8 cellular contexts compared by ENCODE assay signal in the genomic region with DNA sequence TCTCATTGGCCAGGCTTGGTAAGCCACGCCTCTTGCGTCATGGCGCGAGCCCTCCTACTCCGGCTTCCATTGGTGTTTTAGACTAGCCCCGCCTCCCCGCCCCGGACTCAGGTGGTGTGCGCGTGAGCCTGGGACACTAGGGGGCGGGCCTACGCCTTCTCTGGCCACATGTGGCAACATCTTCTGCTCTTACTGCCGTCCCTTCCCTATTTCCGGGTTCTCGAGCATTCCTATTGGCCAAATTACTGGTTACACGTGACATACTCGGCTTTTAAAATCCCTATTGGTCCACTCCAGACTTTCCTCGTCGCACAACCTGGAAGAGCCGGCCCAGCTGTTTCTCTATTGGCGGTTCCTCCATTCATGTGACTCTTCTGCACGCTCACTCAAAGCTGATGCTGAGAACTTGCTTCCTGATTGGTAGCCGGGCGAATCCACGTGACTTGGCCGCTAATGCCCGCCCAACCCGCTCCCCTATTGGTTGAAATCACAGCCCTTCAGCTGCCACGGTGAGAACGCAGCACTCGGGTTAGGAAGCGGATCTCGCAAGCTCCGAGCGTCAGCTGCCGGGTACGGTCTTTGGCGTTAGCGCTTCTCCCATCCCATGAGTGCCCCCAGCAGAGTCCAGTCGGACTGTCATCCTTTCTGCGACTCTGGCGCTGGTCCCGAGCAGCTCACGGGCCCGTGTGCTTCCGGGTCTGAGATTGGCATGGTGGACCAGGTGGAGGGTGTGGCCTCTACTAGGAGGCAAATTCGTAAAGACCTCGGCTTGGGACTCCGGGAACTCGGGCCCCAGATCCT. TPM values are rescaled to one million over a fixed set of nuclear protein-coding genes. Genes with fewer than 3 reads are reported as not detected.
DNase-seq lines count a peak whose midpoint lies in the region; ATAC-seq, FAIRE-seq and TF ChIP-seq lines count a peak whose summit lies in the region.

A gene with protein sequence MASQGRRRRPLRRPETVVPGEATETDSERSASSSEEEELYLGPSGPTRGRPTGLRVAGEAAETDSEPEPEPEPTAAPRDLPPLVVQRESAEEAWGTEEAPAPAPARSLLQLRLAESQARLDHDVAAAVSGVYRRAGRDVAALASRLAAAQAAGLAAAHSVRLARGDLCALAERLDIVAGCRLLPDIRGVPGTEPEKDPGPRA (plus strand): TSS at position 523 of the 801 bp plus-strand sequence. CDS start 513 bp downstream, outside the sequence.

- POLR2A ChIA-PET in HepG2 (lab: Yijun Ruan, JAX): interaction anchor here (0.8 to 3.4 kb wide), 17 partner anchors 9 to 291 kb away, joined by 3 to 29 read pairs (median 5); partner anchors contain the start of genes CLASRP, ERCC2, GEMIN7 and PPP1R37

- peak; percentile 77 to 81 for TF ChIP-seq POLR2A in HepG2 (IDR thresholded peaks at IDR 0.05; ENCODE audit: insufficient read depth in 1 of 2, low read depth in 2 of 2, low read length in 2 of 2)

- peaks cover 4% of the 10 kb centered on the region for H3K36me3 ChIP-seq in CD4-positive, CD25-positive, alpha-beta regulatory T cell (ENCODE audit: control insufficient read depth, insufficient read depth, low read length)
- H3K36me3 ChIP-seq in HepG2 (replicated peaks in 1 of 2; ENCODE audit: control insufficient read depth in 1 of 2, insufficient read depth in 2 of 2, low read length in 2 of 2): no peaks in the 10 kb centered on the region

- H3K4me2 ChIP-seq in HepG2 (ENCODE audit: low read depth, low read length): peak within 1 kb of the TSS; percentile 76

- in situ Hi-C loops in HepG2 (cut with HindIII; ENCODE audit: extremely low pct_ligation_motif_present, low pct_unique_long_range_greater_than_20kb): no loop called here

- peak; percentile 82 for TF ChIP-seq CTCF in HepG2 (CRISPR knock-in tag; IDR thresholded peaks at IDR 0.05)

- DNase-seq in CD4-positive, CD25-positive, alpha-beta regulatory T cell: peak; percentile 100
- DNase-seq in NCI-H774 (lab: John Stamatoyannopoulos, UW) (peak; percentile 100), dermis blood vessel endothelial cell (peak; percentile 100), HepG2 (ENCODE audit: low spot score) (peak; percentile 100)
- peak; percentile 100 for DNase-seq in activated CD4-positive, alpha-beta T cell treated with anti-CD3 and anti-CD28 coated beads, Interleukin-2, amount 50 U/mL, for 4 hours
- peak; percentile 100 for DNase-seq in stimulated activated CD4-positive, alpha-beta T cell treated with anti-CD3 and anti-CD28 coated beads, Interleukin-4, amount 100 ng/mL, for 1 hour

- H3K4me3 ChIP-seq in CD4-positive, CD25-positive, alpha-beta regulatory T cell (ENCODE audit: low read depth, low read length): peak within 1 kb of the TSS; percentile 88
- H3K4me3 ChIP-seq in HepG2 (replicated peaks in 1 of 3; ENCODE audit: insufficient read depth in 1 of 3, low read depth in 2 of 3, low read length in 3 of 3): peak within 1 kb of the TSS; percentile 76 to 92 (median 87)

- TF ChIP-seq RAD21 in HepG2 (CRISPR knock-in tag; IDR thresholded peaks at IDR 0.05): no peak

- FAIRE-seq in HepG2 (lab: Jason Lieb, UNC): peak; percentile 100

- ATAC-seq in CD4-positive, CD25-positive, alpha-beta regulatory T cell (ENCODE audit: low read depth in 2 of 2): peak; percentile 85 to 88
- ATAC-seq in GM19395 (IDR thresholded peaks at IDR 0.05; ENCODE audit: unreplicated experiment) (peak; percentile 81), HG03565 (IDR thresholded peaks at IDR 0.05; ENCODE audit: unreplicated experiment) (peak; percentile 74), HepG2 (peak; percentile 86)

- H3K27ac Mint-ChIP-seq in CD4-positive, CD25-positive, alpha-beta regulatory T cell: peak within 1 kb of the TSS; percentile 97 to 98 (median 98)

- 2% methylated on average over 42 of the region's 50 CpGs for WGBS in HepG2 (ENCODE audit: low lambda C conversion rate)

- peak within 1 kb of the TSS; percentile 83 for H3K9ac ChIP-seq in HepG2 (ENCODE audit: insufficient read depth, low read depth, low read length)

- intact Hi-C loops in HepG2 (cut with micrococcal nuclease; ENCODE audit: unreplicated experiment): no loop called here

- peaks cover 12% of the 10 kb centered on the region for H3K36me3 Mint-ChIP-seq in CD4-positive, CD25-positive, alpha-beta regulatory T cell

- H3K27me3 ChIP-seq in CD4-positive, CD25-positive, alpha-beta regulatory T cell (ENCODE audit: control insufficient read depth, insufficient read depth, low read length): no peaks in the 10 kb centered on the region
- H3K27me3 ChIP-seq in HepG2 (ENCODE audit: control insufficient read depth in 1 of 2, insufficient read depth in 2 of 2, low read length in 2 of 2): no peaks in the 10 kb centered on the region; a peak in 1 of 5 replicates

- H3K27ac ChIP-seq in CD4-positive, CD25-positive, alpha-beta regulatory T cell (ENCODE audit: insufficient read depth, low read length, poor library complexity, severe bottlenecking): peak within 1 kb of the TSS; percentile 94
- peak within 1 kb of the TSS; percentile 79 for H3K27ac ChIP-seq in HepG2 (ENCODE audit: extremely low read length, insufficient read depth, low read length)

- TF ChIP-seq EP300 in HepG2 (IDR thresholded peaks at IDR 0.05; ENCODE audit: low read depth in 2 of 2, low read length in 2 of 2): peak in 1 of 2 experiments; percentile 8; a peak in 1 of 4 replicates
- no peak for TF ChIP-seq EP300 in HepG2 (CRISPR knock-in tag; IDR thresholded peaks at IDR 0.05; ENCODE audit: borderline replicate concordance)

- H4K20me1 ChIP-seq in HepG2 (ENCODE audit: insufficient read depth, low read length): no peaks in the 10 kb centered on the region

- BruUV-seq in HepG2 (replicated peaks; lab: Mats Ljungman, UMichigan): no TSS peak

- no peak within 1 kb of the TSS for H2AFZ ChIP-seq in HepG2 (ENCODE audit: low read length)

- H3K4me1 ChIP-seq in CD4-positive, CD25-positive, alpha-beta regulatory T cell (ENCODE audit: control insufficient read depth, insufficient read depth, low read length, poor library complexity, severe bottlenecking): peaks cover 42% of the 10 kb centered on the region
- peaks cover 46% of the 10 kb centered on the region for H3K4me1 ChIP-seq in HepG2 (ENCODE audit: insufficient read depth, low read length)

- no peaks in the 10 kb centered on the region for H3K27me3 Mint-ChIP-seq in CD4-positive, CD25-positive, alpha-beta regulatory T cell

- H3K9me3 Mint-ChIP-seq in CD4-positive, CD25-positive, alpha-beta regulatory T cell: no peaks in the 10 kb centered on the region

- H3K4me3 Mint-ChIP-seq in CD4-positive, CD25-positive, alpha-beta regulatory T cell: peak within 1 kb of the TSS; percentile 90 to 95 (median 93)

- peaks cover 17% of the 10 kb centered on the region for H3K79me2 ChIP-seq in HepG2 (ENCODE audit: insufficient read depth, low read length)

- H3K9me3 ChIP-seq in CD4-positive, CD25-positive, alpha-beta regulatory T cell (ENCODE audit: control insufficient read depth in 2 of 2, low read length in 2 of 2): no peaks in the 10 kb centered on the region
- H3K9me3 ChIP-seq in HepG2 (ENCODE audit: low read length): no peaks in the 10 kb centered on the region

- CTCF ChIA-PET in HepG2 (lab: Yijun Ruan, JAX; ENCODE audit: low intra/inter-chr PET ratio, low total read pairs): no interaction called here

- peaks cover 0 to 63% (median 24%) of the 10 kb centered on the region in 4 donors for H3K4me1 Mint-ChIP-seq in CD4-positive, CD25-positive, alpha-beta regulatory T cell

TF ChIP-seq in HepG2, 621 proteins besides CTCF, POLR2A, EP300 and RAD21 (continues in another document):
- TF ChIP-seq XRCC5 (optimal IDR thresholded peaks at IDR 0.05; ENCODE audit: low read length): peak; percentile 70
- peak; percentile 94 for TF ChIP-seq SAP130 (CRISPR knock-in tag; IDR thresholded peaks at IDR 0.05; ENCODE audit: low read depth)
- TF ChIP-seq KMT2A (CRISPR knock-in tag; IDR thresholded peaks at IDR 0.05): peak; percentile 50; the same call in 1 of the 2 replicates
- no peak for TF ChIP-seq FOXJ3 (CRISPR knock-in tag; IDR thresholded peaks at IDR 0.05; ENCODE audit: borderline replicate concordance)
- TF ChIP-seq ZNF672 (CRISPR knock-in tag; IDR thresholded peaks at IDR 0.05): no peak
- peak; percentile 69; the same call in 1 of the 2 replicates for TF ChIP-seq ZNF264 (CRISPR knock-in tag; IDR thresholded peaks at IDR 0.05)
- TF ChIP-seq FOXP1 (IDR thresholded peaks at IDR 0.05): no peak
- TF ChIP-seq FOXP1 (CRISPR knock-in tag; IDR thresholded peaks at IDR 0.05): no peak
- peak; percentile 90 for TF ChIP-seq CREB1 (IDR thresholded peaks at IDR 0.05)
- TF ChIP-seq CREB1 (CRISPR knock-in tag; IDR thresholded peaks at IDR 0.05): peak; percentile 98
- TF ChIP-seq ZNF33B (CRISPR knock-in tag; IDR thresholded peaks at IDR 0.05): peak; percentile 43; the same call in 1 of the 2 replicates
- no peak for TF ChIP-seq ZNF235 (CRISPR knock-in tag; IDR thresholded peaks at IDR 0.05; ENCODE audit: borderline replicate concordance)
- TF ChIP-seq ZNF75D (CRISPR knock-in tag; IDR thresholded peaks at IDR 0.05; ENCODE audit: borderline replicate concordance): no peak

RNA-seq across cellular contexts. Expression of the gene that starts here (rescaled TPM):
- 22.9 TPM for total RNA-seq in CD4-positive, CD25-positive, alpha-beta regulatory T cell
- 10 to 100 TPM; 12.8 to 21.0 (median 17.4) TPM for polyA plus RNA-seq in CD4-positive, CD25-positive, alpha-beta regulatory T cell
- total RNA-seq in dermis blood vessel endothelial cell (8.3 and 10.0 TPM in 2 replicates), HepG2 (2016; rRNA removed; fragmentation: Illumina TruSeq; extraction: Trizol) (3.2 and 4.3 TPM in 2 replicates)
- 1.4 TPM in 2 replicates for total RNA-seq in HepG2 (2016; cell fraction: cytosol; rRNA removed; fragmentation: Illumina TruSeq; extraction: Trizol; ENCODE audit: low read depth)
- total RNA-seq in HepG2 (2016; cell fraction: insoluble cytoplasmic fraction; rRNA removed; fragmentation: Illumina TruSeq; extraction: Trizol): 3.1 and 4.0 TPM in 2 replicates
- total RNA-seq in HepG2 (2016; cell fraction: membrane; rRNA removed; fragmentation: Illumina TruSeq; extraction: Trizol): 2.1 and 2.5 TPM in 2 replicates
- 3.4 and 3.8 TPM in 2 replicates for total RNA-seq in HepG2 (2016; cell fraction: nucleus; rRNA removed; fragmentation: Illumina TruSeq; extraction: Trizol)
- 4.8 TPM in 2 replicates for polyA plus RNA-seq in HepG2 (2011; rRNA removed)
- 3.4 TPM in 2 replicates for polyA plus RNA-seq in HepG2 (2011; cell fraction: cytosol; rRNA removed)
- polyA plus RNA-seq in HepG2 (2011; cell fraction: nucleus; rRNA removed): 3.0 and 3.8 TPM in 2 replicates
- 3.5 and 3.6 TPM in 2 replicates for polyA plus RNA-seq in HepG2 (2012)
- polyA plus RNA-seq in HepG2 (2016; cell fraction: cytosol; fragmentation: Illumina TruSeq; extraction: Trizol; ENCODE audit: low read depth): 2.6 and 2.9 TPM in 2 replicates
- 6.8 and 7.3 TPM in 2 replicates for polyA plus RNA-seq in HepG2 (2016; cell fraction: insoluble cytoplasmic fraction; fragmentation: Illumina TruSeq; extraction: Trizol; ENCODE audit: low read depth)
- 4.1 and 5.0 TPM in 2 replicates for polyA plus RNA-seq in HepG2 (2016; cell fraction: membrane; fragmentation: Illumina TruSeq; extraction: Trizol; ENCODE audit: low read depth)
- 6.8 and 9.9 TPM in 2 replicates for polyA plus RNA-seq in HepG2 (2016; cell fraction: nucleus; fragmentation: Illumina TruSeq; extraction: Trizol; ENCODE audit: insufficient read depth, low read depth)
- 9.1 and 11.7 TPM in 2 replicates for polyA minus RNA-seq in HepG2 (2011; rRNA and poly(A)+ RNA removed; ENCODE audit: low replicate concordance)
- polyA minus RNA-seq in HepG2 (2011; cell fraction: cytosol; rRNA and poly(A)+ RNA removed): 4.1 and 6.6 TPM in 2 replicates
- 2.5 and 2.6 TPM in 2 replicates for polyA minus RNA-seq in HepG2 (2011; cell fraction: nucleus; rRNA and poly(A)+ RNA removed)

Comparison
In these comparisons a context has a peak if more than half of its experiments do, and no peak if none do; other contexts are left out.
1. Peak in every context shown above with its lines: DNase-seq, ATAC-seq, H3K4me3 ChIP-seq and H3K27ac ChIP-seq.